Comparison of ENCODE assay signal across 2 cellular contexts in the genomic region with DNA sequence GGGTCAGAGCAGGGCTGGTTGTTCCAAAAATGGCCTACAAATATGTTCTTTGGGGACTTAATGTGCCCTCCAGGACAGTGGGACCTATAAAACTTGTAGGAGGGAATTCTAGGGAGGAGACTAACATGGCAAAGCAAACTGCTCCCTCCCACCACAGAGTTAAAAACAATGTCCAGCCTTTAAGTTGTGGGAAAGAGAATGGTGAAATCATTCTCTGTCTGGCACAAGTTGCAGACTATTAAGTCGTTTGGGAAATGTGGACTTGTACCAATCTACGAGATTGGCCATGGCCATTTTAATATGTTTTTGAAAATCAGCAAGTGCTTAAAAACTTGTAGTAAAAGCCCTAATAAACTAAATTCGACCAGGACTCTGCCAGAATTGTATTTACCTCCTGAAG.
TF ChIP-seq lines count a peak whose summit lies in the region.

No MANE protein-coding gene starts in this region.

TF ChIP-seq in SK-N-SH, 30 proteins besides CTCF, POLR2A, EP300 and RAD21 (continued from another document):
- TF ChIP-seq, protein P1, sequence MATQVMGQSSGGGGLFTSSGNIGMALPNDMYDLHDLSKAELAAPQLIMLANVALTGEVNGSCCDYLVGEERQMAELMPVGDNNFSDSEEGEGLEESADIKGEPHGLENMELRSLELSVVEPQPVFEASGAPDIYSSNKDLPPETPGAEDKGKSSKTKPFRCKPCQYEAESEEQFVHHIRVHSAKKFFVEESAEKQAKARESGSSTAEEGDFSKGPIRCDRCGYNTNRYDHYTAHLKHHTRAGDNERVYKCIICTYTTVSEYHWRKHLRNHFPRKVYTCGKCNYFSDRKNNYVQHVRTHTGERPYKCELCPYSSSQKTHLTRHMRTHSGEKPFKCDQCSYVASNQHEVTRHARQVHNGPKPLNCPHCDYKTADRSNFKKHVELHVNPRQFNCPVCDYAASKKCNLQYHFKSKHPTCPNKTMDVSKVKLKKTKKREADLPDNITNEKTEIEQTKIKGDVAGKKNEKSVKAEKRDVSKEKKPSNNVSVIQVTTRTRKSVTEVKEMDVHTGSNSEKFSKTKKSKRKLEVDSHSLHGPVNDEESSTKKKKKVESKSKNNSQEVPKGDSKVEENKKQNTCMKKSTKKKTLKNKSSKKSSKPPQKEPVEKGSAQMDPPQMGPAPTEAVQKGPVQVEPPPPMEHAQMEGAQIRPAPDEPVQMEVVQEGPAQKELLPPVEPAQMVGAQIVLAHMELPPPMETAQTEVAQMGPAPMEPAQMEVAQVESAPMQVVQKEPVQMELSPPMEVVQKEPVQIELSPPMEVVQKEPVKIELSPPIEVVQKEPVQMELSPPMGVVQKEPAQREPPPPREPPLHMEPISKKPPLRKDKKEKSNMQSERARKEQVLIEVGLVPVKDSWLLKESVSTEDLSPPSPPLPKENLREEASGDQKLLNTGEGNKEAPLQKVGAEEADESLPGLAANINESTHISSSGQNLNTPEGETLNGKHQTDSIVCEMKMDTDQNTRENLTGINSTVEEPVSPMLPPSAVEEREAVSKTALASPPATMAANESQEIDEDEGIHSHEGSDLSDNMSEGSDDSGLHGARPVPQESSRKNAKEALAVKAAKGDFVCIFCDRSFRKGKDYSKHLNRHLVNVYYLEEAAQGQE (IDR thresholded peaks at IDR 0.05; ENCODE audit: low read depth, low read length): no peak
- TF ChIP-seq JUND (IDR thresholded peaks at IDR 0.05): no peak
- no peak for TF ChIP-seq FOXJ3 (CRISPR knock-in tag; IDR thresholded peaks at IDR 0.05)
- no peak for TF ChIP-seq EZH2phosphoT487 (IDR thresholded peaks at IDR 0.05; ENCODE audit: borderline replicate concordance, low read depth)
- no peak for TF ChIP-seq TEAD4 (IDR thresholded peaks at IDR 0.05; ENCODE audit: borderline replicate concordance, insufficient read depth)
- TF ChIP-seq RFX5 (IDR thresholded peaks at IDR 0.05; ENCODE audit: low read length): no peak
- TF ChIP-seq, protein P2, sequence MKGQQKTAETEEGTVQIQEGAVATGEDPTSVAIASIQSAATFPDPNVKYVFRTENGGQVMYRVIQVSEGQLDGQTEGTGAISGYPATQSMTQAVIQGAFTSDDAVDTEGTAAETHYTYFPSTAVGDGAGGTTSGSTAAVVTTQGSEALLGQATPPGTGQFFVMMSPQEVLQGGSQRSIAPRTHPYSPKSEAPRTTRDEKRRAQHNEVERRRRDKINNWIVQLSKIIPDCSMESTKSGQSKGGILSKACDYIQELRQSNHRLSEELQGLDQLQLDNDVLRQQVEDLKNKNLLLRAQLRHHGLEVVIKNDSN (IDR thresholded peaks at IDR 0.05; ENCODE audit: borderline replicate concordance, low read depth): no peak

TF ChIP-seq in endothelial cell of umbilical vein, 7 proteins besides CTCF, POLR2A, EP300 and RAD21 (continued from another document):
- TF ChIP-seq, protein P3, sequence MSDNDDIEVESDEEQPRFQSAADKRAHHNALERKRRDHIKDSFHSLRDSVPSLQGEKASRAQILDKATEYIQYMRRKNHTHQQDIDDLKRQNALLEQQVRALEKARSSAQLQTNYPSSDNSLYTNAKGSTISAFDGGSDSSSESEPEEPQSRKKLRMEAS (IDR thresholded peaks at IDR 0.05; ENCODE audit: insufficient read depth, insufficient read length): no peak
- no peak for TF ChIP-seq FOS (IDR thresholded peaks at IDR 0.05; ENCODE audit: borderline replicate concordance, insufficient read depth, low read length)
- TF ChIP-seq JUN (IDR thresholded peaks at IDR 0.05; ENCODE audit: borderline replicate concordance, insufficient read depth, insufficient read length, low read depth): no peak
- TF ChIP-seq MYC (IDR thresholded peaks at IDR 0.05; ENCODE audit: low read depth, low read length): no peak
- TF ChIP-seq POLR2AphosphoS5 (IDR thresholded peaks at IDR 0.05; ENCODE audit: insufficient read depth, low read depth, low read length): no peak
- TF ChIP-seq GATA2 (IDR thresholded peaks at IDR 0.05; ENCODE audit: insufficient read depth, insufficient read length, low read depth, low read length): no peak
